ENCODE assay signal across 8 cellular contexts in genomic region chr5:146130440-146131045, GRCh38. TPM values are rescaled to one million over a fixed set of nuclear protein-coding genes. Genes with fewer than 3 reads are reported as not detected.
DNase-seq lines count a peak whose midpoint lies in the region; ATAC-seq, FAIRE-seq and TF ChIP-seq lines count a peak whose summit lies in the region.

No MANE protein-coding gene starts in this region.

- TF ChIP-seq POLR2A in HCT116 (IDR thresholded peaks at IDR 0.05; ENCODE audit: borderline replicate concordance, extremely low read depth, insufficient read depth, insufficient read length), result no peak

- peak; percentile 32 for FAIRE-seq in astrocyte (lab: Jason Lieb, UNC)

- peak; percentile 53 for TF ChIP-seq CTCF in BE2C (IDR thresholded peaks at IDR 0.05; ENCODE audit: low read depth, low read length)
- TF ChIP-seq CTCF in HCT116 (IDR thresholded peaks at IDR 0.05 in 2 of 3, conservative IDR thresholded peaks at IDR 0.05 in 1 of 3; ENCODE audit: borderline replicate concordance in 1 of 3, insufficient read depth in 1 of 3, low read depth in 2 of 3, low read length in 2 of 3), result peak; percentile 30 to 74 (median 48); a peak in 4 of 6 replicates
- TF ChIP-seq CTCF in astrocyte (IDR thresholded peaks at IDR 0.05; ENCODE audit: insufficient read depth, low read depth, low read length), result peak; percentile 63
- peak; percentile 52 for TF ChIP-seq CTCF in liver (IDR thresholded peaks at IDR 0.05; ENCODE audit: low read depth, low read length, missing input control)

- peak; percentile 58 for TF ChIP-seq RAD21 in HCT116 (IDR thresholded peaks at IDR 0.05; ENCODE audit: low read depth)
- peak; percentile 76 to 85 for TF ChIP-seq RAD21 in liver (IDR thresholded peaks at IDR 0.05)

- H3K27ac Mint-ChIP-seq in astrocyte (ENCODE audit: unreplicated experiment), result no peak overlapping the region

- ATAC-seq in HCT116, result no peak
- no peak for ATAC-seq in GM21723 (IDR thresholded peaks at IDR 0.05; ENCODE audit: unreplicated experiment)
- ATAC-seq in GM21515 (IDR thresholded peaks at IDR 0.05; ENCODE audit: unreplicated experiment), result no peak

- H3K4me3 Mint-ChIP-seq in astrocyte (ENCODE audit: unreplicated experiment), result no peak overlapping the region

- RAD21 ChIA-PET in HCT116 (lab: Charles Lee; ENCODE audit: low non-redundant PET in 1 of 2, low total read pairs in 2 of 2, uncharacterized antibody in 2 of 2, unreplicated experiment in 2 of 2), result no interaction called here

- H3K9me2 ChIP-seq in HCT116 (ENCODE audit: insufficient read depth), result no peaks in the 10 kb centered on the region

- DNase-seq in BE2C, result no peak
- DNase-seq in HCT116 (ENCODE audit: low read depth, low spot score), result no peak
- DNase-seq in astrocyte (ENCODE audit: low read depth), result peak; percentile 10
- DNase-seq in occipital lobe (lab: John Stamatoyannopoulos, UW), result no peak
- DNase-seq in activated T-cell treated with anti-CD3 and anti-CD28 coated beads, Interleukin-2, amount 50 U/mL, for 48 hours, result no peak

- H3K4me1 ChIP-seq in BE2C (no peaks in the 10 kb centered on the region), HCT116 (ENCODE audit: control insufficient read depth in 1 of 2, insufficient read depth in 2 of 2, low read length in 2 of 2) (no peaks in the 10 kb centered on the region), astrocyte (ENCODE audit: insufficient read depth, low read length) (no peaks in the 10 kb centered on the region), liver (ENCODE audit: control insufficient read depth in 4 of 4, insufficient read depth in 4 of 4, low read length in 3 of 4) (no peaks in the 10 kb centered on the region)

- H3K9me3 ChIP-seq in BE2C (no peaks in the 10 kb centered on the region), HCT116 (ENCODE audit: control insufficient read depth in 1 of 2, insufficient read depth in 1 of 2, low read depth in 1 of 2, low read length in 2 of 2) (no peaks in the 10 kb centered on the region), astrocyte (ENCODE audit: insufficient read depth, low read depth, low read length) (no peaks in the 10 kb centered on the region), liver (ENCODE audit: control insufficient read depth in 4 of 4, low read length in 3 of 4) (no peaks in the 10 kb centered on the region)

- CTCF ChIA-PET in HCT116 (lab: Charles Lee), result interaction anchor here (1.0 to 2.2 kb wide), 6 partner anchors 8 to 1927 kb away, joined by 3 to 8 read pairs (median 4); no protein-coding TSS in a partner anchor

- H3K27me3 ChIP-seq in BE2C, result no peaks in the 10 kb centered on the region
- no peaks in the 10 kb centered on the region for H3K27me3 ChIP-seq in HCT116 (ENCODE audit: insufficient read depth, low read length)
- no peaks in the 10 kb centered on the region for H3K27me3 ChIP-seq in astrocyte (ENCODE audit: insufficient read depth, low read length)
- no peaks in the 10 kb centered on the region for H3K27me3 ChIP-seq in liver (ENCODE audit: control insufficient read depth in 4 of 4, insufficient read depth in 4 of 4, low read length in 3 of 4)

- no peaks in the 10 kb centered on the region for H3K79me2 ChIP-seq in HCT116 (ENCODE audit: insufficient read depth, low read length)
- no peaks in the 10 kb centered on the region for H3K79me2 ChIP-seq in astrocyte (ENCODE audit: insufficient read depth, low read length)

- peaks cover 4% of the 10 kb centered on the region for H3K36me3 Mint-ChIP-seq in astrocyte (ENCODE audit: low read depth, unreplicated experiment)

- WGBS in liver, result 66% methylated on average over 3 of the region's 3 CpGs

- H3K9ac ChIP-seq in HCT116 (ENCODE audit: low read length), result no peak overlapping the region
- no peak overlapping the region for H3K9ac ChIP-seq in astrocyte (ENCODE audit: low read length)
- H3K9ac ChIP-seq in liver (ENCODE audit: low read depth in 1 of 2, low read length in 2 of 2), result no peak overlapping the region

- H3K27ac ChIP-seq in HCT116 (ENCODE audit: low read depth, low read length) (no peak overlapping the region), astrocyte (ENCODE audit: low read depth, low read length) (no peak overlapping the region), liver (ENCODE audit: low read depth in 1 of 2, low read length in 2 of 2) (no peak overlapping the region)

- H3K27me3 Mint-ChIP-seq in astrocyte (ENCODE audit: low read depth, unreplicated experiment), result no peaks in the 10 kb centered on the region

- no peak overlapping the region for H3K4me3 ChIP-seq in BE2C (ENCODE audit: low read depth, low read length)
- H3K4me3 ChIP-seq in HCT116 (replicated peaks in 1 of 2; ENCODE audit: low read depth in 1 of 2, low read length in 2 of 2), result no peak overlapping the region
- H3K4me3 ChIP-seq in astrocyte (ENCODE audit: insufficient read depth, low read depth, low read length), result no peak overlapping the region
- no peak overlapping the region for H3K4me3 ChIP-seq in liver (ENCODE audit: low read depth in 1 of 3, low read length in 3 of 3)

- no peaks in the 10 kb centered on the region for H3K9me3 Mint-ChIP-seq in astrocyte (ENCODE audit: unreplicated experiment)

- H2AFZ ChIP-seq in HCT116 (ENCODE audit: low read depth, low read length, poor library complexity, severe bottlenecking) (no peak overlapping the region), astrocyte (ENCODE audit: low read depth, low read length) (no peak overlapping the region)

- no TSS peak for BruUV-seq in HCT116 (replicated peaks; lab: Mats Ljungman, UMichigan)

- H3K36me3 ChIP-seq in BE2C, result peaks cover 86% of the 10 kb centered on the region
- H3K36me3 ChIP-seq in HCT116 (ENCODE audit: control insufficient read depth in 1 of 2, insufficient read depth in 2 of 2, low read length in 2 of 2), result peaks cover 50 to 67% of the 10 kb centered on the region in 2 experiments
- H3K36me3 ChIP-seq in astrocyte (ENCODE audit: insufficient read depth, low read length), result peaks cover 54% of the 10 kb centered on the region
- H3K36me3 ChIP-seq in liver (ENCODE audit: control insufficient read depth in 4 of 4, insufficient read depth in 3 of 4, low read depth in 1 of 4, low read length in 3 of 4), result peaks cover 7 to 60% (median 31%) of the 10 kb centered on the region in 4 donors

- intact Hi-C loops in HCT116 (cut with micrococcal nuclease), result loop anchor here (5.0 kb wide), 2 partner anchors 42 to 1928 kb away; no protein-coding TSS in a partner anchor

- H3K4me1 Mint-ChIP-seq in astrocyte (ENCODE audit: low read depth, unreplicated experiment), result peaks cover 7% of the 10 kb centered on the region

- H4K20me1 ChIP-seq in HCT116 (ENCODE audit: insufficient read depth), result 0 out of 2 replicates have a peak, but pooled peaks cover 6% of the 10 kb centered on the region
- no peaks in the 10 kb centered on the region for H4K20me1 ChIP-seq in astrocyte (ENCODE audit: insufficient read depth, low read length)

- H3K4me2 ChIP-seq in HCT116 (ENCODE audit: low read length) (no peak overlapping the region), astrocyte (ENCODE audit: low read length) (no peak overlapping the region)

- POLR2A ChIA-PET in HCT116 (lab: Charles Lee), result no interaction called here

TF ChIP-seq in HCT116, 20 proteins besides CTCF, POLR2A, EP300 and RAD21 (continues in another document):
- no peak for TF ChIP-seq POLR2AphosphoS5 (IDR thresholded peaks at IDR 0.05; ENCODE audit: low read depth, low read length)
- no peak for TF ChIP-seq ZFX (IDR thresholded peaks at IDR 0.05)
- TF ChIP-seq EZH2 (IDR thresholded peaks at IDR 0.05), result no peak
- TF ChIP-seq SIN3A (IDR thresholded peaks at IDR 0.05; ENCODE audit: low read depth), result no peak
- TF ChIP-seq TCF7L2 (IDR thresholded peaks at IDR 0.05; ENCODE audit: borderline replicate concordance, extremely low read depth, insufficient read depth, insufficient read length), result no peak
- TF ChIP-seq CEBPB (IDR thresholded peaks at IDR 0.05; ENCODE audit: low read depth), result no peak
- TF ChIP-seq ELF1 (IDR thresholded peaks at IDR 0.05; ENCODE audit: borderline replicate concordance, low read depth), result no peak
- TF ChIP-seq YY1 (IDR thresholded peaks at IDR 0.05; ENCODE audit: extremely low read depth, insufficient replicate concordance, low read depth, low read length), result no peak
- TF ChIP-seq CBX3 (IDR thresholded peaks at IDR 0.05; ENCODE audit: low read depth), result no peak
- no peak for TF ChIP-seq SP1 (IDR thresholded peaks at IDR 0.05; ENCODE audit: low read depth)
- TF ChIP-seq MAX (IDR thresholded peaks at IDR 0.05), result no peak

TF ChIP-seq in liver, 16 proteins besides CTCF, POLR2A, EP300 and RAD21 (continues in another document):
- TF ChIP-seq ATF3 (IDR thresholded peaks at IDR 0.05), result no peak
- no peak for TF ChIP-seq HNF4G (IDR thresholded peaks at IDR 0.05)
- TF ChIP-seq HNF4A (conservative IDR thresholded peaks at IDR 0.05), result no peak
- no peak for TF ChIP-seq EGR1 (IDR thresholded peaks at IDR 0.05; ENCODE audit: low read depth in 2 of 2)
- no peak for TF ChIP-seq MAX (IDR thresholded peaks at IDR 0.05)
- TF ChIP-seq FOXA2 (IDR thresholded peaks at IDR 0.05), result no peak
- no peak for TF ChIP-seq GABPA (IDR thresholded peaks at IDR 0.05 in 1 of 2, conservative IDR thresholded peaks at IDR 0.05 in 1 of 2)
- no peak for TF ChIP-seq RXRA (IDR thresholded peaks at IDR 0.05)
- TF ChIP-seq TAF1 (conservative IDR thresholded peaks at IDR 0.05), result no peak
- no peak for TF ChIP-seq SP1 (IDR thresholded peaks at IDR 0.05)

RNA-seq across cellular contexts. Expression of gene PLAC8L1, which starts 25.2 kb away (rescaled TPM):
- polyA plus RNA-seq in BE2C (2012; ENCODE audit: insufficient read depth, insufficient read length, low read depth), result 2.1 TPM
- total RNA-seq in HCT116 (2021; ENCODE audit: unreplicated experiment) (2.6 TPM), astrocyte (2.0 and 2.7 TPM in 2 replicates), liver (not detected), occipital lobe (not detected)
- polyA plus RNA-seq in HCT116 (2012), result 0.77 and 0.95 TPM in 2 replicates
- polyA plus RNA-seq in liver, result under 1 TPM in 1 of 2 donors, not detected in 1; 0.28 TPM

RNA-seq across cellular contexts. Expression of gene LARS1, which starts 51.9 kb away (rescaled TPM):
- polyA plus RNA-seq in BE2C (2012; ENCODE audit: insufficient read depth, insufficient read length, low read depth), result 118 TPM
- 171 TPM for total RNA-seq in HCT116 (2021; ENCODE audit: unreplicated experiment)
- 108 and 110 TPM in 2 replicates for polyA plus RNA-seq in HCT116 (2012)
- 163 and 165 TPM in 2 replicates for total RNA-seq in astrocyte
- total RNA-seq in liver, result 10 to 100 TPM; 39.1 to 48.1 TPM
- polyA plus RNA-seq in liver, result 10 to 100 TPM; 11.4 to 25.1 TPM
- 151 TPM for total RNA-seq in occipital lobe
